ENCODE assay signal across 8 cellular contexts in the genomic region with DNA sequence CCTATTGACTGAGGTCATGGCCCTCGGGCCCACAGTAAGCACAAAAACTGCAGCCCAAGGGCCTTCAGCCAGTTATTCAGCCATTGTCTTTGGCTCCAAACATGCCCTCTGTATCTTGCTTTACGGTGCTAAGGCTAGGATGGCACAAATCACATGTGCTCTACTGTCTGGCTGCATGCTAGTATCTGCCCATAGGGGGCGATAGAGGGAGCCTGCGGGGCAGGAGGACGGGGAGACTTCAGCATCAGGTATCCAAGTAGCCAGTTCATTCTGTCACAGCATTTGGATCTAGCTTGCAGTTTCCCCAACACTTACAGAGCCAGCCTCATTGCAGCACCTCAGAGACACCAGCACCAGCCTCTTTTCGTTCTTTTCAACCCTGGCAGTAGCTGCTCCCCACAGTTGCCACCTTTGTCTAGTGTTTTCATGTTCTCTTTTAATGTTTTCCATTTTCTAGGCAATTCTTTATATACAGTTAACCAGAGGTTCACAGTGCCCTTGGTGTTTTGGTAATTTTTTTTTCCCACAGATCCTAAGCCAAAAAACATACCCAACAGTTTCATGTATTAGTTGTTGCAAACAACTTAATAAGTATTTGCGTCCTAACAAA.
DNase-seq lines count a peak whose midpoint lies in the region; ATAC-seq and TF ChIP-seq lines count a peak whose summit lies in the region.

No MANE protein-coding gene starts in this region.

- H3K27me3 ChIP-seq in foreskin keratinocyte, result no peaks in the 10 kb centered on the region

- H3K4me1 ChIP-seq in foreskin keratinocyte, result no peaks in the 10 kb centered on the region

- no peak overlapping the region for H3K27ac ChIP-seq in foreskin keratinocyte

- CTCF ChIA-PET in activated naive CD4-positive, alpha-beta T cell treated with anti-CD3 and anti-CD28 coated beads for 36 hours (lab: Charles Lee), result interaction anchor here (0.6 kb wide), 1 partner anchor 1515 kb away, joined by 3 read pairs; no protein-coding TSS in a partner anchor

- H3K27me3 Mint-ChIP-seq in activated naive CD4-positive, alpha-beta T cell treated with anti-CD3 and anti-CD28 coated beads for 36 hours (ENCODE audit: low read depth), result peaks cover 4% of the 10 kb centered on the region
- H3K27me3 Mint-ChIP-seq in type B pancreatic cell, result peaks cover 8% of the 10 kb centered on the region

- TF ChIP-seq CTCF in foreskin keratinocyte (conservative IDR thresholded peaks at IDR 0.05) (peak; percentile 5), type B pancreatic cell (conservative IDR thresholded peaks at IDR 0.05) (peak; percentile 73)

- H3K36me3 Mint-ChIP-seq in activated naive CD4-positive, alpha-beta T cell treated with anti-CD3 and anti-CD28 coated beads for 36 hours (ENCODE audit: low read depth), result no peaks in the 10 kb centered on the region
- H3K36me3 Mint-ChIP-seq in type B pancreatic cell, result no peaks in the 10 kb centered on the region

- H3K4me3 Mint-ChIP-seq in activated naive CD4-positive, alpha-beta T cell treated with anti-CD3 and anti-CD28 coated beads for 36 hours, result no peak overlapping the region
- no peak overlapping the region for H3K4me3 Mint-ChIP-seq in type B pancreatic cell

- no peak for ATAC-seq in foreskin keratinocyte
- no peak for ATAC-seq in GM18502 (IDR thresholded peaks at IDR 0.05; ENCODE audit: poor library complexity, unreplicated experiment)

- no peaks in the 10 kb centered on the region for H3K9me3 Mint-ChIP-seq in activated naive CD4-positive, alpha-beta T cell treated with anti-CD3 and anti-CD28 coated beads for 36 hours
- peaks cover 5% of the 10 kb centered on the region for H3K9me3 Mint-ChIP-seq in type B pancreatic cell

- no peak overlapping the region for H3K27ac Mint-ChIP-seq in activated naive CD4-positive, alpha-beta T cell treated with anti-CD3 and anti-CD28 coated beads for 36 hours
- H3K27ac Mint-ChIP-seq in type B pancreatic cell, result no peak overlapping the region

- no peaks in the 10 kb centered on the region for H3K4me1 Mint-ChIP-seq in activated naive CD4-positive, alpha-beta T cell treated with anti-CD3 and anti-CD28 coated beads for 36 hours (ENCODE audit: low read depth)
- H3K4me1 Mint-ChIP-seq in type B pancreatic cell (ENCODE audit: unreplicated experiment), result peaks cover 18% of the 10 kb centered on the region

- DNase-seq in activated naive CD4-positive, alpha-beta T cell treated with anti-CD3 and anti-CD28 coated beads for 36 hours, result peak; percentile 8
- no peak for DNase-seq in activated naive CD4-positive, alpha-beta T cell treated with anti-CD3 and anti-CD28 coated beads, Interleukin-2, amount 50 U/mL, for 16 hours
- DNase-seq in NCI-H1048 (lab: John Stamatoyannopoulos, UW) (peak; percentile 18), foreskin keratinocyte (no peak), type B pancreatic cell (ENCODE audit: extremely low spot score, unreplicated experiment) (no peak), OCI-M2 (lab: John Stamatoyannopoulos, UW; ENCODE audit: unreplicated experiment) (no peak), Kasumi-1 (lab: John Stamatoyannopoulos, UW) (no peak)

- intact Hi-C loops in activated naive CD4-positive, alpha-beta T cell treated with anti-CD3 and anti-CD28 coated beads for 36 hours (cut with micrococcal nuclease), result no loop called here

Comparison
In these comparisons a context has a peak if more than half of its experiments do, and no peak if none do; other contexts are left out.
1. DNase-seq: peak in activated naive CD4-positive, alpha-beta T cell treated with anti-CD3 and anti-CD28 coated beads for 36 hours (single experiment) and NCI-H1048 (single experiment); none in activated naive CD4-positive, alpha-beta T cell treated with anti-CD3 and anti-CD28 coated beads, Interleukin-2, amount 50 U/mL, for 16 hours (single experiment), foreskin keratinocyte (0 of 2), type B pancreatic cell (single experiment), OCI-M2 (single experiment) and Kasumi-1 (0 of 2).